In genomic region chr9:6676254-6676928, GRCh38 we compare ENCODE assay signal across 27 cellular contexts. TPM values are rescaled to one million over a fixed set of nuclear protein-coding genes. Genes with fewer than 3 reads are reported as not detected.
"Had no signal": no experiment of that assay in that cellular context is flagged by ENCODE, and none has a peak within 500 bp of the region (broad histone marks: within the 10 kb centered on the region; RNA-seq: fewer than 3 reads in every experiment).

No MANE protein-coding gene starts in this region.

- H3K4me3 ChIP-seq: adrenal gland, body of pancreas, esophagus muscularis mucosa, heart right ventricle, sigmoid colon, stomach, tibial artery had no signal

- H3K36me3 ChIP-seq: adrenal gland, esophagus muscularis mucosa, heart right ventricle, sigmoid colon, stomach, tibial artery had no signal

- H3K27ac ChIP-seq: adrenal gland, body of pancreas, esophagus muscularis mucosa, heart right ventricle, sigmoid colon, stomach, tibial artery had no signal

- H3K4me1 ChIP-seq: body of pancreas, sigmoid colon, tibial artery had no signal

- H3K36me3 Mint-ChIP-seq: mesothelial cell of epicardium, naive B cell had no signal

- ATAC-seq: activated CD8-positive, alpha-beta T cell treated with anti-CD3 and anti-CD28 coated beads for 36 hours; body of pancreas; heart right ventricle; stimulated activated naive B cell treated with anti-CD40 and anti-IgM and Interleukin-4, amounts not matched to agents 10 μg/mL and 1 μg/mL and 100 μg/mL, for 72 hours had no signal

- H3K9me3 Mint-ChIP-seq: activated B cell treated with CpG ODN at 0.5 μM for 24 hours; activated CD8-positive, alpha-beta T cell treated with anti-CD3 and anti-CD28 coated beads for 36 hours; activated naive CD8-positive, alpha-beta T cell treated with anti-CD3 and anti-CD28 coated beads for 36 hours; activated T-helper 2 cell treated with anti-CD3 and anti-CD28 coated beads, Interferon-gamma antibody, Interleukin-2, Interleukin-4, amounts not matched to agents 10 μg/mL and 5 μg/mL and 100 μg/mL, durations not matched to agents 14 hours and 24 hours and 36 hours; mesothelial cell of epicardium; naive B cell; stimulated activated naive B cell treated with anti-CD40 and anti-IgM and Interleukin-4, amounts not matched to agents 10 μg/mL and 1 μg/mL and 100 μg/mL, for 72 hours; T-helper 1 cell treated with Interleukin-12 subunit alpha and Interleukin-12 subunit beta and Interleukin-4 antibody, amounts not matched to agents 30 μg/mL and 1 μg/mL, for 36 hours had no signal

- H3K27me3 ChIP-seq: adrenal gland, body of pancreas, esophagus muscularis mucosa, heart right ventricle, sigmoid colon, stomach, tibial artery had no signal

- DNase-seq: activated B cell treated with CpG ODN at 0.5 μM for 24 hours; activated CD4-positive, alpha-beta T cell treated with anti-CD3 and anti-CD28 coated beads, Interleukin-2, amount 50 U/mL, for 1 hour; activated CD8-positive, alpha-beta T cell treated with anti-CD3 and anti-CD28 coated beads for 36 hours; activated naive CD8-positive, alpha-beta T cell treated with anti-CD3 and anti-CD28 coated beads for 36 hours; activated T-cell treated with anti-CD3 and anti-CD28 coated beads, Interleukin-2, amount 50 U/mL, for 48 hours; adrenal gland; aorta; body of pancreas; dermis blood vessel endothelial cell; effector CD4-positive, alpha-beta T cell; foreskin melanocyte; heart right ventricle; naive B cell; occipital lobe; sigmoid colon; small intestine; stimulated activated CD4-positive, alpha-beta T cell treated with anti-CD3 and anti-CD28 coated beads, Interleukin-15, amount 100 ng/mL, for 24 hours; stimulated activated CD4-positive, alpha-beta T cell treated with anti-CD3 and anti-CD28 coated beads, Interleukin-2, amount 100 ng/mL, for 24 hours; stimulated activated naive B cell treated with anti-CD40 and anti-IgM and Interleukin-4, amounts not matched to agents 10 μg/mL and 1 μg/mL and 100 μg/mL, for 72 hours; stomach; SW 1271; T-helper 9 cell; tibial artery had no signal

- H3K9me3 ChIP-seq: adrenal gland, body of pancreas, esophagus muscularis mucosa, heart right ventricle, sigmoid colon, stomach, tibial artery had no signal

- H3K27ac Mint-ChIP-seq: activated B cell treated with CpG ODN at 0.5 μM for 24 hours; activated CD8-positive, alpha-beta T cell treated with anti-CD3 and anti-CD28 coated beads for 36 hours; activated naive CD8-positive, alpha-beta T cell treated with anti-CD3 and anti-CD28 coated beads for 36 hours; activated T-helper 2 cell treated with anti-CD3 and anti-CD28 coated beads, Interferon-gamma antibody, Interleukin-2, Interleukin-4, amounts not matched to agents 10 μg/mL and 5 μg/mL and 100 μg/mL, durations not matched to agents 14 hours and 24 hours and 36 hours; mesothelial cell of epicardium; stimulated activated naive B cell treated with anti-CD40 and anti-IgM and Interleukin-4, amounts not matched to agents 10 μg/mL and 1 μg/mL and 100 μg/mL, for 72 hours; T-helper 1 cell treated with Interleukin-12 subunit alpha and Interleukin-12 subunit beta and Interleukin-4 antibody, amounts not matched to agents 30 μg/mL and 1 μg/mL, for 36 hours had no signal

- H3K27me3 Mint-ChIP-seq: activated B cell treated with CpG ODN at 0.5 μM for 24 hours; activated CD8-positive, alpha-beta T cell treated with anti-CD3 and anti-CD28 coated beads for 36 hours; activated naive CD8-positive, alpha-beta T cell treated with anti-CD3 and anti-CD28 coated beads for 36 hours; naive B cell; stimulated activated naive B cell treated with anti-CD40 and anti-IgM and Interleukin-4, amounts not matched to agents 10 μg/mL and 1 μg/mL and 100 μg/mL, for 72 hours had no signal

- H3K4me3 Mint-ChIP-seq: activated B cell treated with CpG ODN at 0.5 μM for 24 hours; activated CD8-positive, alpha-beta T cell treated with anti-CD3 and anti-CD28 coated beads for 36 hours; activated naive CD8-positive, alpha-beta T cell treated with anti-CD3 and anti-CD28 coated beads for 36 hours; mesothelial cell of epicardium; naive B cell; stimulated activated naive B cell treated with anti-CD40 and anti-IgM and Interleukin-4, amounts not matched to agents 10 μg/mL and 1 μg/mL and 100 μg/mL, for 72 hours; T-helper 1 cell treated with Interleukin-12 subunit alpha and Interleukin-12 subunit beta and Interleukin-4 antibody, amounts not matched to agents 30 μg/mL and 1 μg/mL, for 36 hours had no signal

RNA-seq across cellular contexts. Expression of gene GLDC, which starts 30.9 kb away (rescaled TPM):
- total RNA-seq: body of pancreas, heart right ventricle had no signal
